ENCODE assay signal across 9 cellular contexts in genomic region chr7:150370612-150371071, GRCh38. TPM values are rescaled to one million over a fixed set of nuclear protein-coding genes. Genes with fewer than 3 reads are reported as not detected.
A peak's percentile ranks its signal among the peaks of the same experiment; 100 is the strongest.
DNase-seq lines count a peak whose midpoint lies in the region; ATAC-seq, FAIRE-seq and TF ChIP-seq lines count a peak whose summit lies in the region.
"Had no signal": no experiment of that assay in that cellular context is flagged by ENCODE, and none has a peak within 500 bp of the region (broad histone marks: within the 10 kb centered on the region; RNA-seq: fewer than 3 reads in every experiment).

No MANE protein-coding gene starts in this region.

- H3K27ac Mint-ChIP-seq in progenitor cell of endocrine pancreas: peak overlapping the region; percentile 100

- peak overlapping the region; percentile 98 for H3K4me3 Mint-ChIP-seq in progenitor cell of endocrine pancreas (ENCODE audit: low read depth)

- FAIRE-seq in endothelial cell of umbilical vein (lab: Jason Lieb, UNC): no peak

- H3K27ac ChIP-seq in OCI-LY3 (ENCODE audit: low read length): peak overlapping the region; percentile 93
- peak overlapping the region; percentile 57 for H3K27ac ChIP-seq in endothelial cell of umbilical vein (ENCODE audit: insufficient read depth, low read depth, low read length)

- peaks cover 74% of the 10 kb centered on the region for H3K79me2 ChIP-seq in OCI-LY3 (ENCODE audit: low read length)
- H3K79me2 ChIP-seq in endothelial cell of umbilical vein (ENCODE audit: control insufficient read depth, insufficient read depth, low read length): peaks cover 54% of the 10 kb centered on the region

- H3K4me1 ChIP-seq in OCI-LY3 (ENCODE audit: low read length) (peaks cover 56% of the 10 kb centered on the region), endothelial cell of umbilical vein (ENCODE audit: control insufficient read depth, extremely low read depth, insufficient read depth, low read length) (peaks cover 17% of the 10 kb centered on the region)

- H4K20me1 ChIP-seq in OCI-LY3 (ENCODE audit: insufficient read depth, low read length): peaks cover 50% of the 10 kb centered on the region
- no peaks in the 10 kb centered on the region for H4K20me1 ChIP-seq in endothelial cell of umbilical vein (replicated peaks; ENCODE audit: control insufficient read depth, extremely low read depth, insufficient read depth, low read length)

- dilution Hi-C loops in endothelial cell of umbilical vein (cut with MboI; ENCODE audit: extremely low pct_ligation_motif_present, low sequenced_read_pairs): no loop called here

- H3K36me3 Mint-ChIP-seq in progenitor cell of endocrine pancreas (ENCODE audit: insufficient read depth): peaks cover 14% of the 10 kb centered on the region

- H3K4me2 ChIP-seq in OCI-LY3 (ENCODE audit: low read length) (peak overlapping the region; percentile 98), endothelial cell of umbilical vein (ENCODE audit: insufficient read depth, low read length) (peak overlapping the region; percentile 38)

- H3K27me3 ChIP-seq in OCI-LY3 (ENCODE audit: low read depth, low read length): no peaks in the 10 kb centered on the region
- H3K27me3 ChIP-seq in endothelial cell of umbilical vein (ENCODE audit: control insufficient read depth in 2 of 2, insufficient read depth in 2 of 2, low read length in 2 of 2): no peaks in the 10 kb centered on the region

- TF ChIP-seq POLR2A in endothelial cell of umbilical vein (IDR thresholded peaks at IDR 0.05; ENCODE audit: low read depth, low read length): no peak

- POLR2A ChIA-PET in endothelial cell of umbilical vein (lab: Charles Lee): interaction anchor here (2.4 kb wide), 1 partner anchor 8 kb away, joined by 13 read pairs; the partner anchor contains the start of gene ZNF775

- H3K4me1 Mint-ChIP-seq in progenitor cell of endocrine pancreas (ENCODE audit: low read depth): peaks cover 23% of the 10 kb centered on the region

- intact Hi-C loops in endothelial cell of umbilical vein (cut with micrococcal nuclease): loop anchor here (10.0 kb wide), 1 partner anchor 194 kb away; the partner anchor contains the start of gene GIMAP4

- H3K4me3 ChIP-seq in OCI-LY3 (ENCODE audit: low read length) (peak overlapping the region; percentile 92), endothelial cell of umbilical vein (replicated peaks in 1 of 3; ENCODE audit: insufficient read depth in 1 of 3, low read depth in 1 of 3, low read length in 3 of 3) (peak overlapping the region in 1 of 3 experiments; percentile 79)

- ATAC-seq in HG02970 (IDR thresholded peaks at IDR 0.05; ENCODE audit: low FRiP score, unreplicated experiment): no peak

- H3K9ac ChIP-seq in OCI-LY3 (ENCODE audit: low read length): peak overlapping the region; percentile 99
- H3K9ac ChIP-seq in endothelial cell of umbilical vein (replicated peaks; ENCODE audit: extremely low read depth, insufficient read depth, low read length): no peak overlapping the region

- DNase-seq in EH (ENCODE audit: low read depth) (peak; percentile 88), endothelial cell of umbilical vein (ENCODE audit: low read depth, low spot score) (no peak), progenitor cell of endocrine pancreas (ENCODE audit: low spot score, unreplicated experiment) (no peak), NCI-H187 treated with DMSO at 0.1 percent for 48 hours (lab: John Stamatoyannopoulos, UW) (no peak), COLO829 (ENCODE audit: low spot score) (no peak)
- DNase-seq in effector CD8-positive, alpha-beta T cell (lab: John Stamatoyannopoulos, UW): no peak

- no TSS peak for BruUV-seq in endothelial cell of umbilical vein (replicated peaks; lab: Mats Ljungman, UMichigan)

- no peaks in the 10 kb centered on the region for H3K9me1 ChIP-seq in endothelial cell of umbilical vein (replicated peaks; ENCODE audit: control insufficient read depth, extremely low read depth, insufficient read depth, low read length)

- CTCF ChIA-PET in endothelial cell of umbilical vein (lab: Charles Lee): interaction anchor here (1.1 to 2.5 kb wide), 3 partner anchors 35 to 383 kb away, joined by 3 to 11 read pairs (median 3); a partner anchor contains a TSS

- H3K36me3 ChIP-seq in OCI-LY3 (replicated peaks; ENCODE audit: low read depth, low read length): peaks cover 55% of the 10 kb centered on the region
- H3K36me3 ChIP-seq in endothelial cell of umbilical vein (ENCODE audit: control insufficient read depth in 2 of 2, extremely low read depth in 1 of 2, insufficient read depth in 2 of 2, low read length in 2 of 2): peaks cover 15 to 37% of the 10 kb centered on the region in 2 experiments

- H3K9me3 ChIP-seq in OCI-LY3 (ENCODE audit: insufficient read depth, low read length) (no peaks in the 10 kb centered on the region), endothelial cell of umbilical vein (replicated peaks; ENCODE audit: control insufficient read depth, insufficient read depth, low read length) (no peaks in the 10 kb centered on the region)

- no peaks in the 10 kb centered on the region for H3K9me3 Mint-ChIP-seq in progenitor cell of endocrine pancreas (ENCODE audit: low read depth)

- no peak for TF ChIP-seq CTCF in OCI-LY3 (IDR thresholded peaks at IDR 0.05; ENCODE audit: low read depth, low read length)
- TF ChIP-seq CTCF in endothelial cell of umbilical vein (IDR thresholded peaks at IDR 0.05; ENCODE audit: extremely low read depth in 1 of 2, insufficient read depth in 1 of 2, low read depth in 1 of 2, low read length in 2 of 2): no peak
- no peak for TF ChIP-seq CTCF in progenitor cell of endocrine pancreas (IDR thresholded peaks at IDR 0.05; ENCODE audit: unreplicated experiment)

- H3K27me3 Mint-ChIP-seq in progenitor cell of endocrine pancreas: no peaks in the 10 kb centered on the region

- H2AFZ ChIP-seq in OCI-LY3 (ENCODE audit: low read depth, low read length) (no peak overlapping the region), endothelial cell of umbilical vein (ENCODE audit: low read depth, low read length) (no peak overlapping the region)

TF ChIP-seq in endothelial cell of umbilical vein, 7 proteins besides CTCF, POLR2A, EP300 and RAD21 (continues in another document):
- TF ChIP-seq JUN (IDR thresholded peaks at IDR 0.05; ENCODE audit: borderline replicate concordance, insufficient read depth, insufficient read length, low read depth): no peak
- no peak for TF ChIP-seq MYC (IDR thresholded peaks at IDR 0.05; ENCODE audit: low read depth, low read length)
- no peak for TF ChIP-seq FOS (IDR thresholded peaks at IDR 0.05; ENCODE audit: borderline replicate concordance, insufficient read depth, low read length)

RNA-seq across cellular contexts. Expression of gene REPIN1, which starts 2.0 kb away (rescaled TPM):
- total RNA-seq in endothelial cell of umbilical vein (139 and 140 TPM in 2 replicates), progenitor cell of endocrine pancreas (148 and 153 TPM in 2 replicates)
- polyA plus RNA-seq in endothelial cell of umbilical vein: 108 and 116 TPM in 2 replicates
- 75.8 and 97.4 TPM in 2 replicates for polyA plus RNA-seq in endothelial cell of umbilical vein (2011; cell fraction: cytosol; rRNA removed)
- polyA plus RNA-seq in endothelial cell of umbilical vein (2011; cell fraction: nucleus; rRNA removed): 109 and 118 TPM in 2 replicates
- polyA plus RNA-seq in endothelial cell of umbilical vein (2012): 79.2 and 83.8 TPM in 2 replicates
- polyA minus RNA-seq in endothelial cell of umbilical vein: 62.8 and 65.7 TPM in 2 replicates
- polyA minus RNA-seq in endothelial cell of umbilical vein (2011; cell fraction: cytosol; rRNA and poly(A)+ RNA removed): 54.0 TPM
- polyA minus RNA-seq in endothelial cell of umbilical vein (2011; cell fraction: nucleus; rRNA and poly(A)+ RNA removed): 37.4 and 48.4 TPM in 2 replicates

RNA-seq across cellular contexts. Expression of gene ZNF775, which starts 8.5 kb away (rescaled TPM):
- total RNA-seq in endothelial cell of umbilical vein (8.3 and 9.7 TPM in 2 replicates), progenitor cell of endocrine pancreas (10.8 and 13.4 TPM in 2 replicates)
- 5.8 and 7.4 TPM in 2 replicates for polyA plus RNA-seq in endothelial cell of umbilical vein
- polyA plus RNA-seq in endothelial cell of umbilical vein (2011; cell fraction: cytosol; rRNA removed): 2.6 and 4.3 TPM in 2 replicates
- polyA plus RNA-seq in endothelial cell of umbilical vein (2011; cell fraction: nucleus; rRNA removed): 2.7 and 3.0 TPM in 2 replicates
- 3.6 and 5.0 TPM in 2 replicates for polyA plus RNA-seq in endothelial cell of umbilical vein (2012)
- polyA minus RNA-seq in endothelial cell of umbilical vein: 2.3 and 3.7 TPM in 2 replicates
- 1.0 TPM for polyA minus RNA-seq in endothelial cell of umbilical vein (2011; cell fraction: cytosol; rRNA and poly(A)+ RNA removed)
- polyA minus RNA-seq in endothelial cell of umbilical vein (2011; cell fraction: nucleus; rRNA and poly(A)+ RNA removed): 0.58 and 2.4 TPM in 2 replicates

RNA-seq across cellular contexts. Expression of gene RARRES2, which starts 29.2 kb away (rescaled TPM):
- total RNA-seq in endothelial cell of umbilical vein: not detected in 2 replicates
- polyA plus RNA-seq in endothelial cell of umbilical vein: 0.24 TPM in 1 of 2 replicates, not detected in the other
- polyA plus RNA-seq in endothelial cell of umbilical vein (2011; cell fraction: cytosol; rRNA removed): not detected in 2 replicates
- not detected in 2 replicates for polyA plus RNA-seq in endothelial cell of umbilical vein (2011; cell fraction: nucleus; rRNA removed)
- polyA plus RNA-seq in endothelial cell of umbilical vein (2012): 0.98 TPM in 1 of 2 replicates, not detected in the other
- 0.57 TPM in 1 of 2 replicates, not detected in the other for polyA minus RNA-seq in endothelial cell of umbilical vein
- not detected for polyA minus RNA-seq in endothelial cell of umbilical vein (2011; cell fraction: cytosol; rRNA and poly(A)+ RNA removed)
- polyA minus RNA-seq in endothelial cell of umbilical vein (2011; cell fraction: nucleus; rRNA and poly(A)+ RNA removed): not detected in 2 replicates
- total RNA-seq in progenitor cell of endocrine pancreas: 19.0 and 20.2 TPM in 2 replicates
- total RNA-seq: NCI-H460 had no signal

RNA-seq across cellular contexts. Expression of gene ACTR3C, which starts 47.3 kb away (rescaled TPM):
- total RNA-seq in endothelial cell of umbilical vein: 0.69 TPM in 1 of 2 replicates, not detected in the other
- polyA plus RNA-seq in endothelial cell of umbilical vein: 0.24 and 0.33 TPM in 2 replicates
- polyA plus RNA-seq in endothelial cell of umbilical vein (2011; cell fraction: cytosol; rRNA removed): 0.18 and 0.25 TPM in 2 replicates
- polyA plus RNA-seq in endothelial cell of umbilical vein (2011; cell fraction: nucleus; rRNA removed): 0.06 and 0.66 TPM in 2 replicates
- 1.4 and 1.6 TPM in 2 replicates for polyA plus RNA-seq in endothelial cell of umbilical vein (2012)
- 1.1 and 2.4 TPM in 2 replicates for polyA minus RNA-seq in endothelial cell of umbilical vein
- 10.3 TPM for polyA minus RNA-seq in endothelial cell of umbilical vein (2011; cell fraction: cytosol; rRNA and poly(A)+ RNA removed)
- polyA minus RNA-seq in endothelial cell of umbilical vein (2011; cell fraction: nucleus; rRNA and poly(A)+ RNA removed): 0.63 and 0.87 TPM in 2 replicates
- total RNA-seq in progenitor cell of endocrine pancreas: 2.3 and 3.3 TPM in 2 replicates
- total RNA-seq: NCI-H460 had no signal

RNA-seq across cellular contexts. Expression of gene LRRC61, which starts 47.5 kb away (rescaled TPM):
- 0.39 TPM in 1 of 2 replicates, not detected in the other for total RNA-seq in endothelial cell of umbilical vein
- 0.72 TPM in 2 replicates for polyA plus RNA-seq in endothelial cell of umbilical vein
- polyA plus RNA-seq in endothelial cell of umbilical vein (2011; cell fraction: cytosol; rRNA removed): 0.65 and 0.82 TPM in 2 replicates
- 0.24 TPM in 1 of 2 replicates, not detected in the other for polyA plus RNA-seq in endothelial cell of umbilical vein (2011; cell fraction: nucleus; rRNA removed)
- 1.6 and 2.1 TPM in 2 replicates for polyA plus RNA-seq in endothelial cell of umbilical vein (2012)
- polyA minus RNA-seq in endothelial cell of umbilical vein: 0.32 and 2.1 TPM in 2 replicates
- polyA minus RNA-seq in endothelial cell of umbilical vein (2011; cell fraction: cytosol; rRNA and poly(A)+ RNA removed): 38.1 TPM
- polyA minus RNA-seq in endothelial cell of umbilical vein (2011; cell fraction: nucleus; rRNA and poly(A)+ RNA removed): 1.3 and 1.9 TPM in 2 replicates
- 28.1 and 28.3 TPM in 2 replicates for total RNA-seq in progenitor cell of endocrine pancreas

Comparison
In these comparisons a context has a peak if more than half of its experiments do, and no peak if none do; other contexts are left out.
1. RNA of gene RARRES2, which starts 29.2 kb away (total RNA-seq): 19.0 to 20.2 TPM in progenitor cell of endocrine pancreas; not detected in endothelial cell of umbilical vein; every median in the first group is over 10 times any median in the second.